In the genomic region with DNA sequence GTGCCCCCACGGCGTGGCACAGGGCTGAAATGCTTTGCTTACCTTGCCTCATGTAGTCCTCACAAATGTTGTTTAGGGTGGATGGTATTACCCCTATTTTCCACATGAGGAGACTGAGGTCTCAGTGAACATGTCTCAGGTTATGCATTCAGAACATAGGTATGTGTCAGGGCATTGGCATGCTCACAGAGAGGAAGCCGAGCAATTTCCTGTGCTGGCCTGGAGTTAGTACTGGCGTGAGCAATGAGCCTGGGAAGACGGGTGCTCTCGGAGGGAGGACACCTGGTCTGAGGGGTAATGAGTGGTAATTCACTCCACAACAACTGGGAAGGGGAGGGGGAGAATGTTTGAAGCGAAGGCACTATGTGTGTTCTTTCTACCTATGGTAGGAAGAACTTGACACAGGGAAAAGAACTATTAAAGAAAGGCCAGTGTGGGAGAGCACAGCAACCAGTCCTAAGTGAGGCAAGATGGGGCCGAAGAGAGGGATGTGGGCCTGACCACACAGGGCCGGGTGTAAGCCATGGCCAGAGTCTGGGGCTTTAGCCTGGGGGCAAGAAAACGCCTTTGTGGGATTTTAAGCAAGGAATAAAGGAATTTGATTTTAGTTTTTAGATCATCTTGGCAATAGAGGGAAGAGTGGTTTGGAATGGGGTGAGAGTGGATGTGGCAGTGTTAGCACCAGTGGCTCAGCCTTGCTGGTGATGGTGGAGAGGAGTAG, we compare ENCODE assay signal across 8 cellular contexts. TPM values are rescaled to one million over a fixed set of nuclear protein-coding genes. Genes with fewer than 3 reads are reported as not detected.
DNase-seq lines count a peak whose midpoint lies in the region; ATAC-seq, FAIRE-seq and TF ChIP-seq lines count a peak whose summit lies in the region.

No MANE protein-coding gene starts in this region.

- peak overlapping the region; percentile 33 to 99 (median 85) for H3K27ac ChIP-seq in esophagus squamous epithelium
- peak overlapping the region; percentile 90 for H3K27ac ChIP-seq in psoas muscle

- intact Hi-C loops in esophagus squamous epithelium (cut with DNase I) (no loop called here), psoas muscle (cut with DNase I) (loop anchor here in 1 of 2 donors (1.0 kb wide), 1 partner anchor 8 kb away; no protein-coding TSS in a partner anchor)

- 58 to 67% methylated on average over 10 of the region's 10 CpGs for WGBS in esophagus squamous epithelium, 2 donors
- 55 to 66% (median 60%) methylated on average over 10 of the region's 10 CpGs for WGBS in psoas muscle, 3 donors

- TF ChIP-seq POLR2A in GM12891 (IDR thresholded peaks at IDR 0.05; ENCODE audit: low read depth, low read length) (peak; percentile 11; the same call in 1 of the 2 replicates), esophagus squamous epithelium (IDR thresholded peaks at IDR 0.05) (no peak)

- TF ChIP-seq CTCF in esophagus squamous epithelium (IDR thresholded peaks at IDR 0.05) (no peak), psoas muscle (IDR thresholded peaks at IDR 0.05) (no peak), omental fat pad (IDR thresholded peaks at IDR 0.05) (no peak), GM13976 (IDR thresholded peaks at IDR 0.05; ENCODE audit: borderline replicate concordance, control extremely low read depth, extremely low read depth, insufficient read depth, missing control alignments) (no peak)

- H3K9me3 ChIP-seq in esophagus squamous epithelium (no peaks in the 10 kb centered on the region), psoas muscle (no peaks in the 10 kb centered on the region)

- peaks cover 14 to 69% (median 17%) of the 10 kb centered on the region in 3 donors for H3K4me1 ChIP-seq in esophagus squamous epithelium
- H3K4me1 ChIP-seq in psoas muscle: peaks cover 34% of the 10 kb centered on the region

- no peak for FAIRE-seq in GM12891 (lab: Jason Lieb, UNC)

- ATAC-seq in psoas muscle: peak in 3 of 4 donors; percentile 26 to 42 (median 39)
- no peak for ATAC-seq in GM19467 (IDR thresholded peaks at IDR 0.05; ENCODE audit: unreplicated experiment)
- no peak for ATAC-seq in omental fat pad (ENCODE audit: low FRiP score)
- ATAC-seq in HG03460 (IDR thresholded peaks at IDR 0.05; ENCODE audit: unreplicated experiment): no peak

- H3K27me3 ChIP-seq in esophagus squamous epithelium (no peaks in the 10 kb centered on the region), psoas muscle (ENCODE audit: insufficient read depth in 3 of 3, low read length in 2 of 3) (no peaks in the 10 kb centered on the region)

- H3K36me3 ChIP-seq in esophagus squamous epithelium: peaks cover 50 to 79% (median 64%) of the 10 kb centered on the region in 3 donors
- peaks cover 9 to 79% of the 10 kb centered on the region in 2 donors for H3K36me3 ChIP-seq in psoas muscle (ENCODE audit: insufficient read depth in 1 of 2, low read depth in 1 of 2)

- H3K4me3 ChIP-seq in esophagus squamous epithelium (no peak overlapping the region), psoas muscle (no peak overlapping the region)

- in situ Hi-C loops in GM13976 (cut with MboI; ENCODE audit: low sequenced_read_pairs, unreplicated experiment): no loop called here

- DNase-seq in GM12891 (ENCODE audit: insufficient read length, low spot score) (no peak), SW480 (ENCODE audit: low spot score) (peak; percentile 73), esophagus squamous epithelium (lab: John Stamatoyannopoulos, UW) (no peak), psoas muscle (peak in 1 of 2 donors; percentile 57), omental fat pad (ENCODE audit: low spot score) (no peak), GM13976 (ENCODE audit: low spot score) (no peak)

TF ChIP-seq in GM12891, 5 proteins besides CTCF, POLR2A, EP300 and RAD21:
- TF ChIP-seq POLR2AphosphoS5 (IDR thresholded peaks at IDR 0.05; ENCODE audit: low read depth, low read length) (0 out of 2 replicates have a peak, but pooled peaks have one; percentile 42), POU2F2 (IDR thresholded peaks at IDR 0.05; ENCODE audit: low read depth, low read length) (no peak)

RNA-seq across cellular contexts. Expression of a gene that starts 4.9 kb away (rescaled TPM):
- 2.1 TPM for polyA plus RNA-seq in GM12891 (2012; ENCODE audit: low read depth, missing spikeins)
- total RNA-seq in esophagus squamous epithelium (10 to 100 TPM in 2 of 4 donors, 1 to 10 TPM in 2; 7.4 to 20.2 (median 10.4) TPM), psoas muscle (10 to 100 TPM; 12.6 to 20.3 (median 13.9) TPM), omental fat pad (10 to 100 TPM; 19.1 to 30.8 (median 25.9) TPM)
- polyA plus RNA-seq in psoas muscle: 10 to 100 TPM; 12.9 to 26.8 (median 20.2) TPM

RNA-seq across cellular contexts. Expression of a gene that starts 18.1 kb away (rescaled TPM):
- 158 TPM for polyA plus RNA-seq in GM12891 (2012; ENCODE audit: low read depth, missing spikeins)
- total RNA-seq in esophagus squamous epithelium (100 to 1,000 TPM; 272 to 462 (median 352) TPM), psoas muscle (100 to 1,000 TPM; 448 to 726 (median 633) TPM), omental fat pad (100 to 1,000 TPM; 235 to 471 (median 268) TPM)
- 100 to 1,000 TPM; 395 to 787 (median 628) TPM for polyA plus RNA-seq in psoas muscle

RNA-seq across cellular contexts. Expression of a gene that starts 28.9 kb away (rescaled TPM):
- polyA plus RNA-seq in GM12891 (2012; ENCODE audit: low read depth, missing spikeins): 0.73 TPM
- total RNA-seq in esophagus squamous epithelium: 1 to 10 TPM; 2.1 to 4.2 (median 3.0) TPM
- 1 to 10 TPM in 3 of 4 donors, under 1 TPM in 1; 0.64 to 2.3 (median 1.4) TPM for total RNA-seq in psoas muscle
- 1 to 10 TPM; 1.2 to 2.8 (median 2.0) TPM for polyA plus RNA-seq in psoas muscle
- total RNA-seq in omental fat pad: 1 to 10 TPM; 2.1 to 8.4 (median 3.8) TPM

RNA-seq across cellular contexts. Expression of a gene that starts 29.0 kb away (rescaled TPM):
- polyA plus RNA-seq in GM12891 (2012; ENCODE audit: low read depth, missing spikeins): 93.5 TPM
- total RNA-seq in esophagus squamous epithelium (10 to 100 TPM; 49.5 to 98.5 (median 64.9) TPM), psoas muscle (10 to 100 TPM; 21.2 to 33.2 (median 28.6) TPM), omental fat pad (100 to 1,000 TPM in 1 of 4 donors, 10 to 100 TPM in 3; 63.9 to 110 (median 89.3) TPM)
- 100 to 1,000 TPM in 1 of 3 donors, 10 to 100 TPM in 2; 41.6 to 117 (median 62.8) TPM for polyA plus RNA-seq in psoas muscle

RNA-seq across cellular contexts. Expression of a gene that starts 33.5 kb away (rescaled TPM):
- 152 TPM for polyA plus RNA-seq in GM12891 (2012; ENCODE audit: low read depth, missing spikeins)
- total RNA-seq in esophagus squamous epithelium: 100 to 1,000 TPM; 209 to 362 (median 235) TPM
- total RNA-seq in psoas muscle: 100 to 1,000 TPM; 338 to 440 (median 424) TPM
- 100 to 1,000 TPM; 344 to 898 (median 873) TPM for polyA plus RNA-seq in psoas muscle
- 100 to 1,000 TPM; 160 to 319 (median 213) TPM for total RNA-seq in omental fat pad

Comparison
In these comparisons a context has a peak if more than half of its experiments do, and no peak if none do; other contexts are left out.
1. ATAC-seq: peak in psoas muscle (3 of 4); none in GM19467 (single experiment), omental fat pad (single experiment) and HG03460 (single experiment).